In the genomic region with DNA sequence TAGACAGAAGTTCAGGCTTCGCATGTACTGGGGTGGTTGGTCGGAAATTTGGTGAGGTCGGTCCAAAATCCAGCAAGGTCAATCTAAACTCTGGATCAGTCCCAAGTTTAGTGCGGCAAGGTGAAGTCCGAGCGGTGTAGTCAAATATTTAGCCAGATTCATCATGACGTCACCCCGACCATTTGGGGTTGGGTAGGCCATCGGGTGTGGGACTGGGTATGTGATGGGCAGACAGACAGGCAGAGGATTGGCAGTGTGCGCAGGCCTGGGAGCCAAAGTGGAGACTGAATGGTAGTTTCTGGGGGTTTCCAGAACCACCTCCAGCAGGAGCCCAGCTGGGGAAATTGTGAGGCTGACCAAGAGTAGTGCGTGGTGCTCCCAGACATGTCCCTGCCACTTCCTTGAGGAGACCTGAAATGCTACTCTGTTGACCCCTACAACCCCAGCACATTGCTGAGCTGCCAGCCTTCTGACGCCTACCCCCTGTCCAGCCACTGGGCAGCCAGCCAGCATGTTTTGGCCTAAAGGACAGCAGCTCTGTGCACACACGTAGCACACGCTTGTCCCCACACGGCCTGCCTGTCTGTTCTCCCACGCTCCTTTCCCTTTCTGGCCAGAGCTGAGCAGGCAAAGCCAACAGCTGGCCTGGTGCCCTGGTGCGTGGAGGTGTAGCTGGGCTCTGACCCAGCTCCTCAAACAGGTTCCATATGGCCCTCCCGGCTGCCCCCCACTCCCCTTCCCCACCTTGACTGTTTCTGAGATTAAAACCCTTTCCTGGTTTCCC, we compare ENCODE assay signal across 14 cellular contexts. TPM values are rescaled to one million over a fixed set of nuclear protein-coding genes. Genes with fewer than 3 reads are reported as not detected.
DNase-seq lines count a peak whose midpoint lies in the region; ATAC-seq, FAIRE-seq and TF ChIP-seq lines count a peak whose summit lies in the region.
"Had no signal": no experiment of that assay in that cellular context is flagged by ENCODE, and none has a peak within 500 bp of the region (broad histone marks: within the 10 kb centered on the region; RNA-seq: fewer than 3 reads in every experiment).

No MANE protein-coding gene starts in this region.

- ATAC-seq in K562 (no peak), left cardiac atrium (peak; percentile 78 to 82), HG03439 (IDR thresholded peaks at IDR 0.05; ENCODE audit: unreplicated experiment) (no peak), GM19467 (IDR thresholded peaks at IDR 0.05; ENCODE audit: unreplicated experiment) (no peak)
- ATAC-seq: T-helper 17 cell had no signal

- WGBS in K562 (ENCODE audit: insufficient coverage, low coverage, missing lambda C conversion rate) = 0% methylated on average over 18 of the region's 18 CpGs
- no CpG with 5 or more reads among the region's 18 CpGs for WGBS in trophoblast cell (ENCODE audit: extremely low coverage, insufficient coverage, insufficient read length)

- H3K23ac ChIP-seq in trophoblast cell (ENCODE audit: low read length) = no peak overlapping the region

- BruUV-seq in K562 (replicated peaks; lab: Mats Ljungman, UMichigan) = no TSS peak

- H3K9me1 ChIP-seq in K562 (ENCODE audit: control insufficient read depth, insufficient read depth, low read length) = no peaks in the 10 kb centered on the region

- no peak overlapping the region for H4K91ac ChIP-seq in trophoblast cell (ENCODE audit: low read depth, low read length)

- FAIRE-seq in K562 (lab: Jason Lieb, UNC) = no peak
- FAIRE-seq: frontal cortex had no signal

- H3K9ac ChIP-seq in K562 (ENCODE audit: insufficient read depth in 1 of 2, low read depth in 2 of 2, low read length in 2 of 2) (no peak overlapping the region), trophoblast cell (ENCODE audit: low read length) (no peak overlapping the region)

- H3K79me2 ChIP-seq in K562 (ENCODE audit: control insufficient read depth, insufficient read depth, low read length) = no peaks in the 10 kb centered on the region
- H3K79me2 ChIP-seq in trophoblast cell (ENCODE audit: control insufficient read depth, insufficient read depth, low read length, poor library complexity) = no peaks in the 10 kb centered on the region

- CTCF ChIA-PET in K562 (lab: Yijun Ruan, JAX; ENCODE audit: low intra/inter-chr PET ratio) = no interaction called here

- H2BK12ac ChIP-seq in trophoblast cell (ENCODE audit: low read length) = no peak overlapping the region

- H3K27me3 ChIP-seq in K562 (ENCODE audit: control insufficient read depth in 2 of 2, insufficient read depth in 2 of 2, low read length in 2 of 2) = peaks cover 18 to 73% of the 10 kb centered on the region in 2 experiments
- no peaks in the 10 kb centered on the region for H3K27me3 ChIP-seq in trophoblast cell (ENCODE audit: insufficient read depth, low read length)

- TF ChIP-seq POLR2A in K562 (conservative IDR thresholded peaks at IDR 0.05) = no peak

- H2AFZ ChIP-seq in K562 (ENCODE audit: low read depth, low read length) (no peak overlapping the region), trophoblast cell (ENCODE audit: insufficient read depth, low read length, poor library complexity) (no peak overlapping the region)

- TF ChIP-seq CTCF in C4-2B (conservative IDR thresholded peaks at IDR 0.05) (no peak), K562 (IDR thresholded peaks at IDR 0.05 in 2 of 3, conservative IDR thresholded peaks at IDR 0.05 in 1 of 3; ENCODE audit: insufficient read depth in 2 of 3, low read depth in 1 of 3, low read length in 3 of 3) (no peak)

- H3K36me3 ChIP-seq in K562 (ENCODE audit: control insufficient read depth, insufficient read depth, low read length) = no peaks in the 10 kb centered on the region
- no peaks in the 10 kb centered on the region for H3K36me3 ChIP-seq in trophoblast cell (ENCODE audit: control insufficient read depth in 1 of 2, insufficient read depth in 2 of 2, low read length in 2 of 2)

- H3K4me3 ChIP-seq in K562 = no peak overlapping the region
- no peak overlapping the region for H3K4me3 ChIP-seq in trophoblast cell (ENCODE audit: low read depth, low read length)

- DNase-seq in K562 (ENCODE audit: extremely low read depth in 1 of 4, low spot score in 3 of 4) = no peak
- peak; percentile 76 for DNase-seq in left cardiac atrium
- DNase-seq in trophoblast cell = peak; percentile 42 to 65
- no peak for DNase-seq in RPMI8226
- DNase-seq in activated effector memory CD4-positive, alpha-beta T cell treated with Interleukin-2 at 50 U/mL for 16 hours = no peak
- DNase-seq: activated CD8-positive, alpha-beta memory T cell treated with anti-CD3 and anti-CD28 coated beads, Interleukin-2, amount 50 U/mL, for 48 hours; GF-D8; mesendoderm; NCI-H748 treated with DMSO at 0.1 percent for 48 hours; T-helper 17 cell had no signal

- intact Hi-C loops in K562 (cut with micrococcal nuclease) = no loop called here
- intact Hi-C loops in left cardiac atrium (cut with DNase I) = no loop called here

- no peak overlapping the region for H3K18ac ChIP-seq in trophoblast cell (ENCODE audit: low read length)

- H2AK5ac ChIP-seq in trophoblast cell (ENCODE audit: low read length) = no peak overlapping the region

- no peak overlapping the region for H3K4me2 ChIP-seq in K562 (ENCODE audit: insufficient read depth, low read length)
- no peak overlapping the region for H3K4me2 ChIP-seq in trophoblast cell (ENCODE audit: low read length)

- H3K4me1 ChIP-seq in K562 (replicated peaks in 1 of 2; ENCODE audit: control insufficient read depth in 2 of 2, insufficient read depth in 2 of 2, low read length in 2 of 2) (no peaks in the 10 kb centered on the region), trophoblast cell (ENCODE audit: control insufficient read depth in 1 of 2, insufficient read depth in 2 of 2, low read length in 2 of 2) (peaks cover 4 to 9% of the 10 kb centered on the region in 2 experiments)

- no peak overlapping the region for H4K8ac ChIP-seq in trophoblast cell (ENCODE audit: low read depth, low read length)

- H3K14ac ChIP-seq in trophoblast cell (ENCODE audit: low read length) = no peak overlapping the region

- no peak overlapping the region for H2BK5ac ChIP-seq in trophoblast cell (ENCODE audit: low read depth, low read length, poor library complexity)

- H3K27ac ChIP-seq in C4-2B (peak overlapping the region; percentile 75), K562 (ENCODE audit: extremely low read depth, low read depth, low read length) (no peak overlapping the region), trophoblast cell (ENCODE audit: low read depth, low read length) (no peak overlapping the region)

- TF ChIP-seq RAD21 in K562 (CRISPR knock-in tag; conservative IDR thresholded peaks at IDR 0.05 in 1 of 2, IDR thresholded peaks at IDR 0.05 in 1 of 2) = no peak

- H4K20me1 ChIP-seq in K562 (replicated peaks; ENCODE audit: control insufficient read depth, insufficient read depth, low read length) = 0 out of 2 replicates have a peak, but pooled peaks cover 10% of the 10 kb centered on the region

- H3K4ac ChIP-seq in trophoblast cell (ENCODE audit: low read depth, low read length) = no peak overlapping the region

- POLR2A ChIA-PET in K562 (lab: Yijun Ruan, JAX) = interaction anchor here (0.6 to 1.4 kb wide), 5 partner anchors 9 to 698 kb away, joined by 3 to 5 read pairs (median 3); no protein-coding TSS in a partner anchor

- H3K9me3 ChIP-seq in K562 (replicated peaks; ENCODE audit: control insufficient read depth, insufficient read depth, low read depth, low read length) = no peaks in the 10 kb centered on the region
- no peaks in the 10 kb centered on the region for H3K9me3 ChIP-seq in trophoblast cell (ENCODE audit: insufficient read depth, low read depth, low read length)

- peaks cover 1% of the 10 kb centered on the region for H3K79me1 ChIP-seq in trophoblast cell (ENCODE audit: low read length)

- in situ Hi-C loops in K562 (cut with MboI) = no loop called here

- H2BK120ac ChIP-seq in trophoblast cell (ENCODE audit: insufficient read depth, low read length, poor library complexity) = no peak overlapping the region

- no peak for TF ChIP-seq EP300 in K562 (IDR thresholded peaks at IDR 0.05; ENCODE audit: low read length)

- no peak overlapping the region for H4K12ac ChIP-seq in trophoblast cell (ENCODE audit: low read depth, low read length)

TF ChIP-seq in K562, 482 proteins besides CTCF, POLR2A, EP300 and RAD21 (continues in another document):
- TF ChIP-seq MAFG (tag; conservative IDR thresholded peaks at IDR 0.05) = no peak
- TF ChIP-seq SAFB (IDR thresholded peaks at IDR 0.05; ENCODE audit: borderline replicate concordance, low read depth, low read length) = no peak
- TF ChIP-seq, protein P1, sequence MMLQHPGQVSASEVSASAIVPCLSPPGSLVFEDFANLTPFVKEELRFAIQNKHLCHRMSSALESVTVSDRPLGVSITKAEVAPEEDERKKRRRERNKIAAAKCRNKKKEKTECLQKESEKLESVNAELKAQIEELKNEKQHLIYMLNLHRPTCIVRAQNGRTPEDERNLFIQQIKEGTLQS (IDR thresholded peaks at IDR 0.05) = peak; percentile 71
- TF ChIP-seq, protein P1 (CRISPR knock-in tag; conservative IDR thresholded peaks at IDR 0.05) = no peak
- TF ChIP-seq NFATC3 (IDR thresholded peaks at IDR 0.05) = no peak
- peak; percentile 77 for TF ChIP-seq ATF7 (IDR thresholded peaks at IDR 0.05)

RNA-seq across cellular contexts. Expression of a gene that starts 55.9 kb away (rescaled TPM):
- 9.7 and 14.8 TPM in 2 replicates for total RNA-seq in K562 (2011; cell fraction: chromatin; rRNA removed; ENCODE audit: low replicate concordance)
- 11.3 and 11.4 TPM in 2 replicates for total RNA-seq in K562 (2011; cell fraction: nucleolus; rRNA removed)
- total RNA-seq in K562 (2011; cell fraction: nucleoplasm; rRNA removed) = 12.5 and 13.0 TPM in 2 replicates
- total RNA-seq in K562 (2014; rRNA removed) = 2.5 and 3.8 TPM in 2 replicates
- total RNA-seq in K562 (2014; rRNA removed; fragmentation: Illumina TruSeq; extraction: Trizol) = 3.0 TPM in 2 replicates
- total RNA-seq in K562 (2015; rRNA removed; fragmentation: Illumina TruSeq; extraction: Trizol) = 2.5 and 3.1 TPM in 2 replicates
- 7.3 and 7.8 TPM in 2 replicates for total RNA-seq in K562 (2021)
- polyA plus RNA-seq in K562 (2011; rRNA removed) = 10.2 and 11.5 TPM in 2 replicates
- polyA plus RNA-seq in K562 (2011; cell fraction: cytosol; rRNA removed) = 12.4 and 12.6 TPM in 2 replicates
- polyA plus RNA-seq in K562 (2011; cell fraction: nucleus; rRNA removed) = 12.2 and 13.2 TPM in 2 replicates
- 8.8 and 9.9 TPM in 2 replicates for polyA plus RNA-seq in K562 (2012)
- polyA plus RNA-seq in K562 (2014; fragmentation: Illumina TruSeq; extraction: Trizol) = 5.6 and 6.3 TPM in 2 replicates
- polyA plus RNA-seq in K562 (2014; fragmentation: Nextera tagmentation; extraction: Ambion mirVana) = 1 to 10 TPM; 1.9 to 2.3 TPM
- polyA plus RNA-seq in K562 (2014; rRNA removed) = 9.5 and 11.1 TPM in 2 replicates
- polyA minus RNA-seq in K562 (2011; rRNA and poly(A)+ RNA removed) = 4.0 and 5.2 TPM in 2 replicates
- polyA minus RNA-seq in K562 (2011; cell fraction: cytosol; rRNA and poly(A)+ RNA removed) = 2.8 TPM in 1 of 2 replicates, not detected in the other
- polyA minus RNA-seq in K562 (2011; cell fraction: nucleus; rRNA and poly(A)+ RNA removed) = 1.5 and 3.9 TPM in 2 replicates
- total RNA-seq in left cardiac atrium = 1 to 10 TPM; 3.7 to 6.7 TPM
- polyA plus RNA-seq in trophoblast cell (2013) = 14.4 and 14.7 TPM in 2 replicates

Comparison
In these comparisons a context has a peak if more than half of its experiments do, and no peak if none do; other contexts are left out.
1. ATAC-seq: peak in left cardiac atrium (2 of 2); none in K562 (single experiment), HG03439 (single experiment) and GM19467 (single experiment).
2. DNase-seq: peak in left cardiac atrium (single experiment) and trophoblast cell (2 of 2); none in K562 (0 of 4), RPMI8226 (single experiment) and activated effector memory CD4-positive, alpha-beta T cell treated with Interleukin-2 at 50 U/mL for 16 hours (single experiment).